In genomic region chr13:30735025-30735967, GRCh38 we compare ENCODE assay signal across 8 cellular contexts. TPM values are rescaled to one million over a fixed set of nuclear protein-coding genes. Genes with fewer than 3 reads are reported as not detected.
DNase-seq lines count a peak whose midpoint lies in the region; ATAC-seq and TF ChIP-seq lines count a peak whose summit lies in the region.

Gene ALOX5AP, plus strand, starts transcription at chr13:30735543. Its CDS starts 63 bp downstream, at chr13:30735606.

- no peak for TF ChIP-seq POLR2A in gastroesophageal sphincter (IDR thresholded peaks at IDR 0.05)

- intact Hi-C loops in A673 (cut with micrococcal nuclease; ENCODE audit: unreplicated experiment), result no loop called here

- H3K9me3 ChIP-seq in gastroesophageal sphincter, result no peaks in the 10 kb centered on the region
- no peaks in the 10 kb centered on the region for H3K9me3 ChIP-seq in A673 (ENCODE audit: low read depth, low read length, poor library complexity, severe bottlenecking)

- peaks cover under 1% of the 10 kb centered on the region for H3K36me3 Mint-ChIP-seq in T-cell

- peaks cover 65 to 69% (median 68%) of the 10 kb centered on the region in 3 donors for H3K4me1 Mint-ChIP-seq in T-cell

- POLR2A ChIA-PET in T-cell (lab: Charles Lee), result interaction anchor here in 1 of 2 donors (0.6 kb wide), 2 partner anchors 611 to 833 kb away, joined by 3 to 11 read pairs; no protein-coding TSS in a partner anchor
- POLR2A ChIA-PET in A673 (lab: Charles Lee; ENCODE audit: low non-redundant PET), result no interaction called here

- peak within 1 kb of the TSS; percentile 78 to 96 (median 94) for H3K4me3 Mint-ChIP-seq in T-cell

- TF ChIP-seq CTCF in gastroesophageal sphincter (IDR thresholded peaks at IDR 0.05) (no peak), subcutaneous adipose tissue (IDR thresholded peaks at IDR 0.05; ENCODE audit: low read depth) (no peak), A673 (conservative IDR thresholded peaks at IDR 0.05; ENCODE audit: low read depth, low read length) (no peak)

- H3K27me3 Mint-ChIP-seq in T-cell, result no peaks in the 10 kb centered on the region

- H3K27ac Mint-ChIP-seq in T-cell, result peak within 1 kb of the TSS; percentile 98 to 99

- 83 to 97% methylated on average over 4 to 7 of the region's 7 CpGs for WGBS in gastroesophageal sphincter (ENCODE audit: low coverage in 1 of 2), 2 donors

- H3K27me3 ChIP-seq in gastroesophageal sphincter, result peaks cover 6% of the 10 kb centered on the region
- no peaks in the 10 kb centered on the region for H3K27me3 ChIP-seq in A673 (replicated peaks; ENCODE audit: insufficient read depth, low read depth, low read length, poor library complexity)

- H3K27ac ChIP-seq in gastroesophageal sphincter (peak within 1 kb of the TSS in 1 of 4 donors; percentile 37), A673 (ENCODE audit: low read depth, low read length, poor library complexity, severe bottlenecking) (no peak within 1 kb of the TSS)

- no peak for TF ChIP-seq EP300 in gastroesophageal sphincter (IDR thresholded peaks at IDR 0.05)

- H3K4me1 ChIP-seq in gastroesophageal sphincter, result peaks cover 0 to 18% (median 0%) of the 10 kb centered on the region in 3 donors
- peaks cover 14% of the 10 kb centered on the region for H3K4me1 ChIP-seq in A673 (ENCODE audit: insufficient read depth, low read length, poor library complexity, severe bottlenecking)

- no peaks in the 10 kb centered on the region for H3K36me3 ChIP-seq in gastroesophageal sphincter
- no peaks in the 10 kb centered on the region for H3K36me3 ChIP-seq in A673 (ENCODE audit: insufficient read depth, low read length, poor library complexity, severe bottlenecking)

- H3K4me3 ChIP-seq in gastroesophageal sphincter, result peak within 1 kb of the TSS in 1 of 2 donors; percentile 22
- H3K4me3 ChIP-seq in A673 (ENCODE audit: low read depth, low read length, poor library complexity, severe bottlenecking), result no peak within 1 kb of the TSS

- CTCF ChIA-PET in T-cell (lab: Charles Lee), result interaction anchor here in 1 of 2 donors (0.6 to 0.7 kb wide), 3 partner anchors 76 to 605 kb away, joined by 3 to 6 read pairs (median 5); no protein-coding TSS in a partner anchor
- CTCF ChIA-PET in A673 (lab: Charles Lee), result no interaction called here

- BruUV-seq in A673 (replicated peaks; lab: Mats Ljungman, UMichigan), result no TSS peak

- H3K9me3 Mint-ChIP-seq in T-cell, result no peaks in the 10 kb centered on the region

- ATAC-seq in HG03103 (IDR thresholded peaks at IDR 0.05; ENCODE audit: low read depth, unreplicated experiment) (peak; percentile 71), T-cell (replicated peaks in 1 of 4) (peak; percentile 49 to 73 (median 64)), gastroesophageal sphincter (peak; percentile 61)

- DNase-seq in stimulated activated CD4-positive, alpha-beta T cell treated with anti-CD3 and anti-CD28 coated beads, Interleukin-15, amount 100 ng/mL, for 24 hours, result peak; percentile 36
- no peak for DNase-seq in stimulated activated CD4-positive, alpha-beta T cell treated with anti-CD3 and anti-CD28 coated beads, Interleukin-2, amount 100 ng/mL, for 48 hours
- DNase-seq in T-cell, result peak in 31 of 34 experiments; percentile 18 to 52 (median 31)
- no peak for DNase-seq in NCI-H524 (lab: John Stamatoyannopoulos, UW)
- no peak for DNase-seq in A673 (ENCODE audit: low spot score)

RNA-seq across cellular contexts. Expression of gene ALOX5AP, which starts in this region (rescaled TPM):
- total RNA-seq in T-cell, result 10 to 100 TPM; 24.2 to 64.9 (median 50.8) TPM
- 10 to 100 TPM in 2 of 4 donors, 1 to 10 TPM in 2; 5.6 to 34.7 (median 19.7) TPM for total RNA-seq in gastroesophageal sphincter
- total RNA-seq in subcutaneous adipose tissue, result 100 to 1,000 TPM in 1 of 4 donors, 10 to 100 TPM in 2, 1 to 10 TPM in 1; 6.6 to 123 (median 58.5) TPM
- total RNA-seq in A673 (2021), result not detected in 2 replicates

Comparison
In these comparisons a context has a peak if more than half of its experiments do, and no peak if none do; other contexts are left out.
1. DNase-seq: peak in stimulated activated CD4-positive, alpha-beta T cell treated with anti-CD3 and anti-CD28 coated beads, Interleukin-15, amount 100 ng/mL, for 24 hours (single experiment) and T-cell (31 of 34); none in stimulated activated CD4-positive, alpha-beta T cell treated with anti-CD3 and anti-CD28 coated beads, Interleukin-2, amount 100 ng/mL, for 48 hours (0 of 2), NCI-H524 (0 of 2) and A673 (single experiment).
2. Peak in every context shown above with its lines, with median percentiles within 50 percentile points of each other: ATAC-seq.